ENCODE assay signal across 27 cellular contexts in the genomic region with DNA sequence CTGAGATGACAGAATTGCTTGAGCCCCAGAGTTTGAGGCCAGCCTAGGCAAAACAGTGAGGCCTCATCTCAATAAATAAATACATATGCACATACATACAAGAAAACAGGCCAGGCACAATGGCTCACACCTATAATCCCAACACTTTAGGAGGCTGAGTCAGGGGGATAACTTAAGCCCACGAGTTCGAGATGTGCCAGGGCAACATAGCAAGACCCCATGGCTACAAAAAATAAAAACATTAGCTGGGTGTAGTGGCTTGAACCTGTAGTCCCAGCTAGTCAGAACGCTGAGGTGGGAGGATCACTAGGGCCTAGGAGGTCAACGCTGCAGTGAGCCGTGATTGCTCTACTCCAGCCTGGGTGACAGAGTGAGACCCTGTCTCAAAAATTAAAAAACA. TPM values are rescaled to one million over a fixed set of nuclear protein-coding genes. Genes with fewer than 3 reads are reported as not detected.
DNase-seq lines count a peak whose midpoint lies in the region; ATAC-seq and TF ChIP-seq lines count a peak whose summit lies in the region.
"Had no signal": no experiment of that assay in that cellular context is flagged by ENCODE, and none has a peak within 500 bp of the region (broad histone marks: within the 10 kb centered on the region; RNA-seq: fewer than 3 reads in every experiment).

No MANE protein-coding gene starts in this region.

- H3K4me3 ChIP-seq in IMR-90 (ENCODE audit: insufficient read depth, low read depth, low read length) (no peak overlapping the region), mesenchymal stem cell (ENCODE audit: insufficient read depth in 1 of 2, low read depth in 1 of 2, low read length in 2 of 2) (no peak overlapping the region), OCI-LY7 (ENCODE audit: low read depth, low read length, poor library complexity, severe bottlenecking) (no peak overlapping the region)
- H3K4me3 ChIP-seq: BLaER1, GM12878 had no signal

- H3K9me3 Mint-ChIP-seq in WTC11 = peaks cover 4% of the 10 kb centered on the region; the same call in 1 of the 2 replicates
- H3K9me3 Mint-ChIP-seq: CD4-positive, alpha-beta memory T cell had no signal

- no peak overlapping the region for H4K5ac ChIP-seq in IMR-90 (ENCODE audit: low read depth, low read length)

- dilution Hi-C loops in IMR-90 (cut with HindIII; ENCODE audit: low sequenced_read_pairs, unreplicated experiment) = no loop called here

- H4K20me1 ChIP-seq in IMR-90 (ENCODE audit: insufficient read depth, low read length) (no peaks in the 10 kb centered on the region), OCI-LY7 (ENCODE audit: insufficient read depth, low read length) (no peaks in the 10 kb centered on the region)
- H4K20me1 ChIP-seq: BLaER1 had no signal

- no peak overlapping the region for H2BK20ac ChIP-seq in IMR-90 (ENCODE audit: low read depth, low read length)

- peaks cover 22% of the 10 kb centered on the region for H3K36me3 Mint-ChIP-seq in WTC11

- DNase-seq in IMR-90 (no peak), WTC11 (ENCODE audit: low spot score) (no peak), mesenchymal stem cell (no peak), OCI-LY7 (ENCODE audit: low spot score) (no peak), NCI-H1417 (lab: John Stamatoyannopoulos, UW) (no peak)
- DNase-seq: 8988T; ACHN; BE2C; C1 segment of cervical spinal cord; CD4-positive, alpha-beta memory T cell; CD4-positive, CD25-positive, alpha-beta regulatory T cell; CD8-positive, alpha-beta memory T cell; COR-L47; DMS 273 treated with DMSO at 0.1 percent for 48 hours; DMS153; DMS53; DMS79; DND-41; EL; GDM1 had no signal

- no peak overlapping the region for H4K8ac ChIP-seq in IMR-90 (ENCODE audit: low read depth in 2 of 2, low read length in 2 of 2)
- H4K8ac ChIP-seq in mesenchymal stem cell (ENCODE audit: low read length) = peak overlapping the region; percentile 15

- H2BK15ac ChIP-seq in IMR-90 (ENCODE audit: low read depth, low read length) (no peak overlapping the region), mesenchymal stem cell (ENCODE audit: low read depth, poor library complexity, severe bottlenecking) (no peak overlapping the region)

- no peak overlapping the region for H2BK12ac ChIP-seq in mesenchymal stem cell (ENCODE audit: low read length in 2 of 2)

- no peak overlapping the region for H3K4me3 Mint-ChIP-seq in WTC11
- H3K4me3 Mint-ChIP-seq: CD14-positive monocyte; CD4-positive, CD25-positive, alpha-beta regulatory T cell had no signal

- no peaks in the 10 kb centered on the region for H3K36me3 ChIP-seq in IMR-90 (ENCODE audit: control insufficient read depth, insufficient read depth, low read length)
- H3K36me3 ChIP-seq in mesenchymal stem cell (ENCODE audit: control insufficient read depth in 1 of 2, insufficient read depth in 2 of 2, low read depth in 1 of 2, low read length in 2 of 2) = peaks cover 0 to 2% of the 10 kb centered on the region in 2 experiments
- H3K36me3 ChIP-seq in OCI-LY7 (ENCODE audit: insufficient read depth, low read length) = peaks cover 34% of the 10 kb centered on the region
- H3K36me3 ChIP-seq: BE2C had no signal

- H2AK5ac ChIP-seq in IMR-90 (ENCODE audit: low read depth, low read length) (no peak overlapping the region), mesenchymal stem cell (ENCODE audit: low read length, severe bottlenecking) (no peak overlapping the region)

- H4K91ac ChIP-seq in IMR-90 (ENCODE audit: insufficient read depth, low read depth, low read length) (no peak overlapping the region), mesenchymal stem cell (ENCODE audit: low read length) (no peak overlapping the region)

- no peaks in the 10 kb centered on the region for H3K9me1 ChIP-seq in IMR-90 (ENCODE audit: insufficient read depth, low read length)

- no peak overlapping the region for H3K4ac ChIP-seq in IMR-90 (ENCODE audit: low read depth, low read length)
- H3K4ac ChIP-seq in mesenchymal stem cell (ENCODE audit: low read depth in 1 of 2, low read length in 2 of 2) = no peak overlapping the region

- no peak for TF ChIP-seq RAD21 in IMR-90 (IDR thresholded peaks at IDR 0.05; ENCODE audit: low read length)

- no peak overlapping the region for H3K14ac ChIP-seq in IMR-90 (replicated peaks; ENCODE audit: low read depth, low read length)
- H3K14ac ChIP-seq in mesenchymal stem cell (ENCODE audit: low read length in 2 of 2) = no peak overlapping the region

- H3K18ac ChIP-seq in IMR-90 (ENCODE audit: low read depth, low read length) (no peak overlapping the region), mesenchymal stem cell (ENCODE audit: low read depth in 1 of 2, low read length in 2 of 2) (no peak overlapping the region)

- no peak overlapping the region for H3K4me2 ChIP-seq in IMR-90 (ENCODE audit: low read depth, low read length)
- no peak overlapping the region for H3K4me2 ChIP-seq in mesenchymal stem cell (ENCODE audit: low read length, poor library complexity, severe bottlenecking)
- H3K4me2 ChIP-seq in OCI-LY7 (ENCODE audit: low read length) = no peak overlapping the region
- H3K4me2 ChIP-seq: BLaER1 had no signal

- no peak overlapping the region for H3K27ac Mint-ChIP-seq in WTC11
- H3K27ac Mint-ChIP-seq: CD14-positive monocyte; CD4-positive, CD25-positive, alpha-beta regulatory T cell; CD8-positive, alpha-beta memory T cell had no signal

- H3K4me1 ChIP-seq in IMR-90 (ENCODE audit: control insufficient read depth, insufficient read depth, low read length) (no peaks in the 10 kb centered on the region), mesenchymal stem cell (ENCODE audit: control insufficient read depth, insufficient read depth, low read depth, low read length) (no peaks in the 10 kb centered on the region), OCI-LY7 (ENCODE audit: insufficient read depth, low read length, poor library complexity, severe bottlenecking) (no peaks in the 10 kb centered on the region)
- H3K4me1 ChIP-seq: BE2C, BLaER1 had no signal

- no peak overlapping the region for H3K56ac ChIP-seq in IMR-90 (ENCODE audit: extremely low read depth, insufficient read depth, low read length)

- H3K9me2 ChIP-seq in OCI-LY7 (ENCODE audit: insufficient read depth, low read length) = no peaks in the 10 kb centered on the region

- ATAC-seq in IMR-90 (ENCODE audit: low read depth) = no peak
- no peak for ATAC-seq in WTC11
- no peak for ATAC-seq in HG02884 (IDR thresholded peaks at IDR 0.05; ENCODE audit: unreplicated experiment)
- ATAC-seq: GM12878 had no signal

- H2BK5ac ChIP-seq in IMR-90 (ENCODE audit: low read depth, low read length, poor library complexity, severe bottlenecking) (no peak overlapping the region), mesenchymal stem cell (ENCODE audit: low read depth, low read length, poor library complexity, severe bottlenecking) (no peak overlapping the region)

- H3K79me2 ChIP-seq in OCI-LY7 (ENCODE audit: insufficient read depth, low read depth, low read length) = no peaks in the 10 kb centered on the region

- H2BK120ac ChIP-seq in IMR-90 (ENCODE audit: low read depth, low read length) (no peak overlapping the region), mesenchymal stem cell (ENCODE audit: low read depth, low read length) (no peak overlapping the region)

- no peak for TF ChIP-seq CTCF in IMR-90 (conservative IDR thresholded peaks at IDR 0.05; ENCODE audit: low read depth, low read length)
- no peak for TF ChIP-seq CTCF in WTC11 (IDR thresholded peaks at IDR 0.05)
- no peak for TF ChIP-seq CTCF in OCI-LY7 (conservative IDR thresholded peaks at IDR 0.05; ENCODE audit: low read length)

- H2AFZ ChIP-seq in IMR-90 (replicated peaks; ENCODE audit: low read length, poor library complexity) (no peak overlapping the region), mesenchymal stem cell (ENCODE audit: low read depth, low read length) (no peak overlapping the region), OCI-LY7 (ENCODE audit: low read length) (no peak overlapping the region)

- TF ChIP-seq POLR2A in IMR-90 (IDR thresholded peaks at IDR 0.05; ENCODE audit: low read depth, low read length) = no peak

- intact Hi-C loops in IMR-90 (cut with micrococcal nuclease) (no loop called here), OCI-LY7 (cut with micrococcal nuclease; ENCODE audit: unreplicated experiment) (no loop called here)

- H3K4me1 Mint-ChIP-seq in WTC11 = no peaks in the 10 kb centered on the region
- H3K4me1 Mint-ChIP-seq: CD14-positive monocyte; CD4-positive, CD25-positive, alpha-beta regulatory T cell; CD8-positive, alpha-beta memory T cell had no signal

- H3K79me1 ChIP-seq in IMR-90 (ENCODE audit: low read depth in 1 of 2, low read length in 2 of 2) = no peaks in the 10 kb centered on the region
- no peaks in the 10 kb centered on the region for H3K79me1 ChIP-seq in mesenchymal stem cell (replicated peaks; ENCODE audit: low read length, poor library complexity, severe bottlenecking)

- H3K9me3 ChIP-seq in IMR-90 (ENCODE audit: control insufficient read depth, insufficient read depth, low read length) = no peaks in the 10 kb centered on the region
- no peaks in the 10 kb centered on the region for H3K9me3 ChIP-seq in mesenchymal stem cell (ENCODE audit: control insufficient read depth, low read length)
- H3K9me3 ChIP-seq in OCI-LY7 (ENCODE audit: low read length) = peaks cover 4% of the 10 kb centered on the region; the same call in 1 of the 2 replicates
- H3K9me3 ChIP-seq: BE2C, BLaER1 had no signal

- H3K27me3 ChIP-seq in IMR-90 (ENCODE audit: control insufficient read depth, insufficient read depth, low read length) (no peaks in the 10 kb centered on the region), mesenchymal stem cell (ENCODE audit: control insufficient read depth in 1 of 2, insufficient read depth in 1 of 2, low read length in 2 of 2) (no peaks in the 10 kb centered on the region)
- H3K27me3 ChIP-seq: BE2C, BLaER1 had no signal

- CTCF ChIA-PET in IMR-90 (lab: Yijun Ruan, JAX) (no interaction called here), WTC11 (lab: Charles Lee) (no interaction called here), OCI-LY7 (lab: Charles Lee; ENCODE audit: unreplicated experiment) (no interaction called here)

- POLR2A ChIA-PET in IMR-90 (lab: Charles Lee; ENCODE audit: unreplicated experiment) (no interaction called here), WTC11 (lab: Charles Lee) (no interaction called here), OCI-LY7 (lab: Charles Lee) (interaction anchor here (1.4 kb wide), 1 partner anchor 17 kb away, joined by 4 read pairs; no protein-coding TSS in a partner anchor)

- H3K23ac ChIP-seq in IMR-90 (ENCODE audit: low read depth, low read length) = no peak overlapping the region
- H3K23ac ChIP-seq in mesenchymal stem cell (ENCODE audit: low read length in 2 of 2) = no peak overlapping the region

- no TSS peak for BruUV-seq in IMR-90 (replicated peaks; lab: Mats Ljungman, UMichigan)
- no TSS peak for BruUV-seq in OCI-LY7 (replicated peaks; lab: Mats Ljungman, UMichigan)

- H3K27ac ChIP-seq in IMR-90 (ENCODE audit: insufficient read depth, low read length) = no peak overlapping the region
- H3K27ac ChIP-seq in mesenchymal stem cell (ENCODE audit: low read length, poor library complexity, severe bottlenecking) = no peak overlapping the region
- no peak overlapping the region for H3K27ac ChIP-seq in OCI-LY7 (ENCODE audit: low read depth, low read length, poor library complexity, severe bottlenecking)
- H3K27ac ChIP-seq: BLaER1 had no signal

- H3K27me3 Mint-ChIP-seq in WTC11 (ENCODE audit: low read depth) = no peaks in the 10 kb centered on the region
- H3K27me3 Mint-ChIP-seq: CD4-positive, alpha-beta memory T cell; CD4-positive, CD25-positive, alpha-beta regulatory T cell; CD8-positive, alpha-beta memory T cell had no signal

- H2AK9ac ChIP-seq in IMR-90 (replicated peaks; ENCODE audit: low read depth, low read length, poor library complexity) = peak overlapping the region; percentile 14

- H3K9ac ChIP-seq in IMR-90 (ENCODE audit: low read depth, low read length) (no peak overlapping the region), mesenchymal stem cell (ENCODE audit: low read length) (no peak overlapping the region)
- H3K9ac ChIP-seq: BLaER1 had no signal

- no CpG with 5 or more reads among the region's 5 CpGs for WGBS in IMR-90 (ENCODE audit: extremely low coverage in 2 of 2, insufficient read length in 1 of 2), 2 experiments
- 86% methylated on average over 5 of the region's 5 CpGs for whole genome bisulfite sequencing in mesenchymal stem cell

- in situ Hi-C loops in IMR-90 (cut with MboI; ENCODE audit: low sequenced_read_pairs) = no loop called here

RNA-seq across cellular contexts. Expression of a gene that starts 51.6 kb away (rescaled TPM):
- total RNA-seq in IMR-90 (2012; rRNA removed) = not detected in 2 replicates
- not detected in 2 replicates for polyA plus RNA-seq in IMR-90 (2012; rRNA removed)
- polyA plus RNA-seq in IMR-90 (2012; cell fraction: cytosol; rRNA removed) = not detected in 2 replicates
- polyA plus RNA-seq in IMR-90 (2012; cell fraction: nucleus; rRNA removed; ENCODE audit: low replicate concordance) = not detected in 2 replicates
- 0.09 TPM in 2 of 3 replicates, not detected in the other for total RNA-seq in WTC11 (2021)
- not detected for polyA plus RNA-seq in mesenchymal stem cell (2013, experiment 1 of 2)
- polyA plus RNA-seq in mesenchymal stem cell (2013, experiment 2 of 2) = not detected
- total RNA-seq in OCI-LY7 (2014; rRNA removed; shearing (Covaris generic)) = 0.06 TPM in 1 of 2 replicates, not detected in the other
- not detected in 2 replicates for total RNA-seq in OCI-LY7 (2022)
- total RNA-seq: A673; CD4-positive, alpha-beta memory T cell; CD4-positive, CD25-positive, alpha-beta regulatory T cell; CD8-positive, alpha-beta memory T cell; G401 had no signal
- polyA plus RNA-seq: AG04450; CD14-positive monocyte; CD4-positive, alpha-beta memory T cell; CD4-positive, CD25-positive, alpha-beta regulatory T cell; CD8-positive, alpha-beta memory T cell had no signal
